8 cellular contexts compared by ENCODE assay signal in genomic region chr3:139533781-139534443, GRCh38. TPM values are rescaled to one million over a fixed set of nuclear protein-coding genes. Genes with fewer than 3 reads are reported as not detected.
DNase-seq lines count a peak whose midpoint lies in the region; ATAC-seq and TF ChIP-seq lines count a peak whose summit lies in the region.

No MANE protein-coding gene starts in this region.

- peaks cover 39% of the 10 kb centered on the region for H3K27me3 Mint-ChIP-seq in T-helper 17 cell
- H3K27me3 Mint-ChIP-seq in activated T-helper 2 cell treated with anti-CD3 and anti-CD28 coated beads, Interferon-gamma antibody, Interleukin-2, Interleukin-4, amounts not matched to agents 10 μg/mL and 5 μg/mL and 100 μg/mL, durations not matched to agents 14 hours and 24 hours and 36 hours (ENCODE audit: low read depth): peaks cover 16% of the 10 kb centered on the region

- DNase-seq in ACHN: peak; percentile 18
- DNase-seq in NCI-H69 (lab: John Stamatoyannopoulos, UW): peak; percentile 95
- DNase-seq in esophagus squamous epithelium (lab: John Stamatoyannopoulos, UW): no peak
- DNase-seq in retinal pigment epithelial cell (ENCODE audit: low read depth): no peak
- DNase-seq in T-helper 17 cell: no peak
- DNase-seq in activated T-helper 2 cell treated with anti-CD3 and anti-CD28 coated beads, Interferon-gamma antibody, Interleukin-2, Interleukin-4, amounts not matched to agents 10 μg/mL and 5 μg/mL and 100 μg/mL, durations not matched to agents 14 hours and 24 hours and 36 hours (ENCODE audit: low spot score): no peak
- DNase-seq in dermis blood vessel endothelial cell: no peak

- H3K27me3 ChIP-seq in esophagus squamous epithelium: peaks cover 0 to 4% (median 0%) of the 10 kb centered on the region in 4 donors

- no peaks in the 10 kb centered on the region for H3K9me3 Mint-ChIP-seq in activated T-helper 2 cell treated with anti-CD3 and anti-CD28 coated beads, Interferon-gamma antibody, Interleukin-2, Interleukin-4, amounts not matched to agents 10 μg/mL and 5 μg/mL and 100 μg/mL, durations not matched to agents 14 hours and 24 hours and 36 hours

- TF ChIP-seq POLR2A in esophagus squamous epithelium (IDR thresholded peaks at IDR 0.05): no peak

- H3K4me1 ChIP-seq in HEK293 (ENCODE audit: control insufficient read depth, insufficient read depth, low read length) (peaks cover 24% of the 10 kb centered on the region), esophagus squamous epithelium (peaks cover 26 to 68% (median 33%) of the 10 kb centered on the region in 3 donors)

- H3K9me3 ChIP-seq in HEK293 (ENCODE audit: control insufficient read depth, insufficient read depth, low read depth, low read length) (no peaks in the 10 kb centered on the region), esophagus squamous epithelium (no peaks in the 10 kb centered on the region), T-helper 17 cell (ENCODE audit: control insufficient read depth, low read length, poor library complexity, severe bottlenecking) (no peaks in the 10 kb centered on the region)

- TF ChIP-seq CTCF in HEK293 (tag by site-specific recombination; IDR thresholded peaks at IDR 0.05) (no peak), esophagus squamous epithelium (IDR thresholded peaks at IDR 0.05) (no peak), retinal pigment epithelial cell (conservative IDR thresholded peaks at IDR 0.05; ENCODE audit: low read depth, low read length) (no peak)

- H3K4me3 ChIP-seq in HEK293 (ENCODE audit: low read depth, low read length): no peak overlapping the region
- H3K4me3 ChIP-seq in esophagus squamous epithelium: no peak overlapping the region
- H3K4me3 ChIP-seq in retinal pigment epithelial cell (ENCODE audit: low read length): peak overlapping the region; percentile 13

- H3K36me3 ChIP-seq in HEK293 (ENCODE audit: control insufficient read depth in 2 of 2, insufficient read depth in 1 of 2, low read length in 2 of 2) (no peaks in the 10 kb centered on the region), esophagus squamous epithelium (no peaks in the 10 kb centered on the region)

- H3K4me1 Mint-ChIP-seq in T-helper 17 cell: peaks cover 2% of the 10 kb centered on the region
- no peaks in the 10 kb centered on the region for H3K4me1 Mint-ChIP-seq in activated T-helper 2 cell treated with anti-CD3 and anti-CD28 coated beads, Interferon-gamma antibody, Interleukin-2, Interleukin-4, amounts not matched to agents 10 μg/mL and 5 μg/mL and 100 μg/mL, durations not matched to agents 14 hours and 24 hours and 36 hours (ENCODE audit: low read depth)

- no peak for ATAC-seq in T-helper 17 cell

- H3K36me3 Mint-ChIP-seq in T-helper 17 cell (ENCODE audit: low read depth): peaks cover 4% of the 10 kb centered on the region
- no peaks in the 10 kb centered on the region for H3K36me3 Mint-ChIP-seq in activated T-helper 2 cell treated with anti-CD3 and anti-CD28 coated beads, Interferon-gamma antibody, Interleukin-2, Interleukin-4, amounts not matched to agents 10 μg/mL and 5 μg/mL and 100 μg/mL, durations not matched to agents 14 hours and 24 hours and 36 hours (ENCODE audit: low read depth)

- 29 to 34% methylated on average over 10 to 15 of the region's 15 CpGs for WGBS in esophagus squamous epithelium, 2 donors

- peak overlapping the region; percentile 97 for H3K27ac ChIP-seq in HEK293 (ENCODE audit: extremely low read depth, low read depth, low read length)
- H3K27ac ChIP-seq in esophagus squamous epithelium: peak overlapping the region; percentile 48 to 74 (median 60)

- in situ Hi-C loops in ACHN (cut with HindIII; ENCODE audit: low pct_ligation_motif_present, low pct_unique_long_range_greater_than_20kb, low sequenced_read_pairs): no loop called here

- POLR2A ChIA-PET in HEK293 (lab: Yijun Ruan, JAX): interaction anchor here (0.8 to 1.3 kb wide), 2 partner anchors 10 to 11 kb away, joined by 4 read pairs; no protein-coding TSS in a partner anchor

- CTCF ChIA-PET in HEK293 (lab: Yijun Ruan, JAX): interaction anchor here (0.6 to 1.1 kb wide), 6 partner anchors 9 to 450 kb away, joined by 3 to 5 read pairs (median 3); no protein-coding TSS in a partner anchor

- intact Hi-C loops in esophagus squamous epithelium (cut with DNase I): no loop called here
- intact Hi-C loops in activated T-helper 2 cell treated with anti-CD3 and anti-CD28 coated beads, Interferon-gamma antibody, Interleukin-2, Interleukin-4, amounts not matched to agents 10 μg/mL and 5 μg/mL and 100 μg/mL, durations not matched to agents 14 hours and 24 hours and 36 hours (cut with micrococcal nuclease): no loop called here

- no peak overlapping the region for H3K4me3 Mint-ChIP-seq in T-helper 17 cell
- H3K4me3 Mint-ChIP-seq in activated T-helper 2 cell treated with anti-CD3 and anti-CD28 coated beads, Interferon-gamma antibody, Interleukin-2, Interleukin-4, amounts not matched to agents 10 μg/mL and 5 μg/mL and 100 μg/mL, durations not matched to agents 14 hours and 24 hours and 36 hours (ENCODE audit: low read depth): no peak overlapping the region

- no peak overlapping the region for H3K27ac Mint-ChIP-seq in T-helper 17 cell
- no peak overlapping the region for H3K27ac Mint-ChIP-seq in activated T-helper 2 cell treated with anti-CD3 and anti-CD28 coated beads, Interferon-gamma antibody, Interleukin-2, Interleukin-4, amounts not matched to agents 10 μg/mL and 5 μg/mL and 100 μg/mL, durations not matched to agents 14 hours and 24 hours and 36 hours

TF ChIP-seq in HEK293, 187 proteins besides CTCF, POLR2A, EP300 and RAD21 (continues in another document):
- TF ChIP-seq SP2 (tag by site-specific recombination; IDR thresholded peaks at IDR 0.05) (no peak), ZNF121 (tag by site-specific recombination; IDR thresholded peaks at IDR 0.05) (no peak), ZNF843 (tag by site-specific recombination; IDR thresholded peaks at IDR 0.05) (peak; percentile 92), ZNF10 (tag by site-specific recombination; IDR thresholded peaks at IDR 0.05) (no peak), SP7 (tag by site-specific recombination; IDR thresholded peaks at IDR 0.05) (peak; percentile 62), ZNF16 (tag by site-specific recombination; IDR thresholded peaks at IDR 0.05; ENCODE audit: low read depth) (no peak), ZSCAN16 (tag by site-specific recombination; IDR thresholded peaks at IDR 0.05) (no peak), ZNF214 (tag by site-specific recombination; IDR thresholded peaks at IDR 0.05; ENCODE audit: borderline replicate concordance) (no peak), ZXDB (tag by site-specific recombination; IDR thresholded peaks at IDR 0.05) (peak; percentile 71), ZBTB44 (tag by site-specific recombination; IDR thresholded peaks at IDR 0.05) (peak; percentile 25; the same call in 1 of the 2 replicates), FEZF1 (tag by site-specific recombination; IDR thresholded peaks at IDR 0.05) (peak; percentile 83), ZNF362 (tag by site-specific recombination; IDR thresholded peaks at IDR 0.05) (no peak), ZNF335 (tag by site-specific recombination; conservative IDR thresholded peaks at IDR 0.05) (peak; percentile 47), KLF8 (tag by site-specific recombination; IDR thresholded peaks at IDR 0.05) (peak; percentile 44; the same call in 1 of the 2 replicates), SCRT2 (tag by site-specific recombination; IDR thresholded peaks at IDR 0.05) (peak; percentile 59; the same call in 1 of the 2 replicates), ZNF488 (tag by site-specific recombination; IDR thresholded peaks at IDR 0.05) (peak; percentile 13; the same call in 1 of the 2 replicates), ZNF560 (tag by site-specific recombination; IDR thresholded peaks at IDR 0.05; ENCODE audit: borderline replicate concordance) (no peak)

RNA-seq across cellular contexts. Expression of gene RBP1, which starts 5.6 kb away (rescaled TPM):
- total RNA-seq in esophagus squamous epithelium (10 to 100 TPM in 3 of 4 donors, 1 to 10 TPM in 1; 9.0 to 42.9 (median 21.6) TPM), T-helper 17 cell (not detected), dermis blood vessel endothelial cell (58.5 and 65.9 TPM in 2 replicates)
- total RNA-seq in activated T-helper 2 cell treated with anti-CD3 and anti-CD28 coated beads, Interferon-gamma antibody, Interleukin-2, Interleukin-4, amounts not matched to agents 10 μg/mL and 5 μg/mL and 100 μg/mL, durations not matched to agents 14 hours and 24 hours and 36 hours: not detected in 2 replicates

RNA-seq across cellular contexts. Expression of gene RBP2, which starts 57.6 kb away (rescaled TPM):
- not detected for total RNA-seq in esophagus squamous epithelium
- total RNA-seq in T-helper 17 cell: not detected
- total RNA-seq in activated T-helper 2 cell treated with anti-CD3 and anti-CD28 coated beads, Interferon-gamma antibody, Interleukin-2, Interleukin-4, amounts not matched to agents 10 μg/mL and 5 μg/mL and 100 μg/mL, durations not matched to agents 14 hours and 24 hours and 36 hours: not detected in 2 replicates
- not detected in 2 replicates for total RNA-seq in dermis blood vessel endothelial cell

Comparison
In these comparisons a context has a peak if more than half of its experiments do, and no peak if none do; other contexts are left out.
1. DNase-seq: peak in ACHN (single experiment) and NCI-H69 (single experiment); none in esophagus squamous epithelium (single experiment), retinal pigment epithelial cell (single experiment), T-helper 17 cell (0 of 3), activated T-helper 2 cell treated with anti-CD3 and anti-CD28 coated beads, Interferon-gamma antibody, Interleukin-2, Interleukin-4, amounts not matched to agents 10 μg/mL and 5 μg/mL and 100 μg/mL, durations not matched to agents 14 hours and 24 hours and 36 hours (single experiment) and dermis blood vessel endothelial cell (single experiment).
2. RNA of gene RBP1, which starts 5.6 kb away (total RNA-seq): 58.5 to 65.9 TPM in dermis blood vessel endothelial cell and 9.0 to 42.9 TPM in esophagus squamous epithelium; not detected in T-helper 17 cell and not detected in activated T-helper 2 cell treated with anti-CD3 and anti-CD28 coated beads, Interferon-gamma antibody, Interleukin-2, Interleukin-4, amounts not matched to agents 10 μg/mL and 5 μg/mL and 100 μg/mL, durations not matched to agents 14 hours and 24 hours and 36 hours; every median in the first group is over 10 times any median in the second.